ENCODE assay signal across 14 cellular contexts in genomic region chr3:114974387-114974786, GRCh38.
DNase-seq lines count a peak whose midpoint lies in the region; ATAC-seq and TF ChIP-seq lines count a peak whose summit lies in the region.
"Had no signal": no experiment of that assay in that cellular context is flagged by ENCODE, and none has a peak within 500 bp of the region (broad histone marks: within the 10 kb centered on the region; RNA-seq: fewer than 3 reads in every experiment).

No MANE protein-coding gene starts in this region.

- no peak for TF ChIP-seq CTCF in omental fat pad (IDR thresholded peaks at IDR 0.05)

- DNase-seq in activated CD4-positive, CD25-positive, alpha-beta regulatory T cell (lab: John Stamatoyannopoulos, UW), result no peak
- DNase-seq in OCI-M1 (lab: John Stamatoyannopoulos, UW) (peak; percentile 46), omental fat pad (ENCODE audit: low spot score) (no peak)
- no peak for DNase-seq in stimulated activated CD4-positive, alpha-beta T cell treated with anti-CD3 and anti-CD28 coated beads, Interleukin-2, amount 100 ng/mL, for 48 hours
- DNase-seq: activated CD8-positive, alpha-beta memory T cell treated with anti-CD3 and anti-CD28 coated beads, Interleukin-2, amount 50 U/mL, for 4 hours; anterior cingulate cortex; foreskin melanocyte; Kasumi-1; naive thymus-derived CD4-positive, alpha-beta T cell had no signal

- ATAC-seq in activated CD4-positive, CD25-positive, alpha-beta regulatory T cell treated with anti-CD3 and anti-CD28 coated beads, Interleukin-2, amount 50 U/mL, for 24 hours, result peak; percentile 61 to 66
- ATAC-seq in GM21526 (IDR thresholded peaks at IDR 0.05; ENCODE audit: low FRiP score, unreplicated experiment), result peak; percentile 91
- peak; percentile 96 for ATAC-seq in HG03045 (IDR thresholded peaks at IDR 0.05; ENCODE audit: unreplicated experiment)
- ATAC-seq in omental fat pad (ENCODE audit: low FRiP score), result no peak
- ATAC-seq in SK-N-SH treated with all-trans-retinoic acid at 6 μM for 48 hours, result no peak
- ATAC-seq: naive thymus-derived CD4-positive, alpha-beta T cell; Panc1 had no signal

TF ChIP-seq in SK-N-SH treated with all-trans-retinoic acid at 6 μM for 48 hours, 23 proteins besides CTCF, POLR2A, EP300 and RAD21:
- TF ChIP-seq TCF4 (CRISPR knock-in tag; IDR thresholded peaks at IDR 0.05; ENCODE audit: borderline replicate concordance) (no peak), ZC3H10 (CRISPR knock-in tag; IDR thresholded peaks at IDR 0.05) (no peak), CSDC2 (CRISPR knock-in tag; IDR thresholded peaks at IDR 0.05) (no peak), OSR1 (CRISPR knock-in tag; IDR thresholded peaks at IDR 0.05) (no peak), PATZ1 (CRISPR knock-in tag; IDR thresholded peaks at IDR 0.05; ENCODE audit: borderline replicate concordance) (no peak), ISL1 (CRISPR knock-in tag; IDR thresholded peaks at IDR 0.05) (no peak), CREB5 (CRISPR knock-in tag; IDR thresholded peaks at IDR 0.05; ENCODE audit: low read depth) (no peak), ZFP30 (CRISPR knock-in tag; IDR thresholded peaks at IDR 0.05) (no peak)
- TF ChIP-seq, protein P1, sequence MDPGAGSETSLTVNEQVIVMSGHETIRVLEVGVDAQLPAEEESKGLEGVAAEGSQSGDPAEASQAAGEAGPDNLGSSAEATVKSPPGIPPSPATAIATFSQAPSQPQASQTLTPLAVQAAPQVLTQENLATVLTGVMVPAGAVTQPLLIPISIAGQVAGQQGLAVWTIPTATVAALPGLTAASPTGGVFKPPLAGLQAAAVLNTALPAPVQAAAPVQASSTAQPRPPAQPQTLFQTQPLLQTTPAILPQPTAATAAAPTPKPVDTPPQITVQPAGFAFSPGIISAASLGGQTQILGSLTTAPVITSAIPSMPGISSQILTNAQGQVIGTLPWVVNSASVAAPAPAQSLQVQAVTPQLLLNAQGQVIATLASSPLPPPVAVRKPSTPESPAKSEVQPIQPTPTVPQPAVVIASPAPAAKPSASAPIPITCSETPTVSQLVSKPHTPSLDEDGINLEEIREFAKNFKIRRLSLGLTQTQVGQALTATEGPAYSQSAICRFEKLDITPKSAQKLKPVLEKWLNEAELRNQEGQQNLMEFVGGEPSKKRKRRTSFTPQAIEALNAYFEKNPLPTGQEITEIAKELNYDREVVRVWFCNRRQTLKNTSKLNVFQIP (CRISPR knock-in tag; IDR thresholded peaks at IDR 0.05; ENCODE audit: borderline replicate concordance, low read depth), result no peak
- TF ChIP-seq, protein P2, sequence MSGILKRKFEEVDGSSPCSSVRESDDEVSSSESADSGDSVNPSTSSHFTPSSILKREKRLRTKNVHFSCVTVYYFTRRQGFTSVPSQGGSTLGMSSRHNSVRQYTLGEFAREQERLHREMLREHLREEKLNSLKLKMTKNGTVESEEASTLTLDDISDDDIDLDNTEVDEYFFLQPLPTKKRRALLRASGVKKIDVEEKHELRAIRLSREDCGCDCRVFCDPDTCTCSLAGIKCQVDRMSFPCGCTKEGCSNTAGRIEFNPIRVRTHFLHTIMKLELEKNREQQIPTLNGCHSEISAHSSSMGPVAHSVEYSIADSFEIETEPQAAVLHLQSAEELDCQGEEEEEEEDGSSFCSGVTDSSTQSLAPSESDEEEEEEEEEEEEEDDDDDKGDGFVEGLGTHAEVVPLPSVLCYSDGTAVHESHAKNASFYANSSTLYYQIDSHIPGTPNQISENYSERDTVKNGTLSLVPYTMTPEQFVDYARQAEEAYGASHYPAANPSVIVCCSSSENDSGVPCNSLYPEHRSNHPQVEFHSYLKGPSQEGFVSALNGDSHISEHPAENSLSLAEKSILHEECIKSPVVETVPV (CRISPR knock-in tag; IDR thresholded peaks at IDR 0.05), result no peak

Comparison
In these comparisons a context has a peak if more than half of its experiments do, and no peak if none do; other contexts are left out.
1. ATAC-seq: peak in activated CD4-positive, CD25-positive, alpha-beta regulatory T cell treated with anti-CD3 and anti-CD28 coated beads, Interleukin-2, amount 50 U/mL, for 24 hours (2 of 2), GM21526 (single experiment) and HG03045 (single experiment); none in omental fat pad (single experiment) and SK-N-SH treated with all-trans-retinoic acid at 6 μM for 48 hours (single experiment).